Comparison of ENCODE assay signal across 17 cellular contexts in the genomic region with DNA sequence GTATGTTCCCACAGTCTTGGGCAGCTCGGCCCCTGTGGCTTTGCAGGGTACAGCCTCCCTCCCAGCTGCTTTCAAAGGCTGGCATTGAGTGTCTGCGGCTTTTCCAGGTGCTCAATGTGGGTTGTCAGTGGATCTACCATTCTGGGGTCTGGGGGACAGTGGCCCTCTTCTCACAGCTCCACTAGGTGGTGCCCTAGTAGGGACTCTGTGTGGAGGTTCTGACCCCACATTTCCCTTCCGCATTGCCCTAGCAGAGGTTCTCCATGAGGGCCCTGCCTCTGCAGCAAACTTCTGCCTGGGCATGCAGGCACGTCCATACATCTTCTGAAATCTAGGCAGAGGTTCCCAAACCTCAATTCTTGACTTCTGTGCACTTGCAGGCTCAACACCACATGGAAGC. TPM values are rescaled to one million over a fixed set of nuclear protein-coding genes. Genes with fewer than 3 reads are reported as not detected.
"Had no signal": no experiment of that assay in that cellular context is flagged by ENCODE, and none has a peak within 500 bp of the region (broad histone marks: within the 10 kb centered on the region; RNA-seq: fewer than 3 reads in every experiment).

No MANE protein-coding gene starts in this region.

RNA-seq across cellular contexts. Expression of a gene that starts 40.9 kb away (rescaled TPM):
- total RNA-seq: esophagus mucosa, gastroesophageal sphincter, heart left ventricle, kidney, left lobe of liver, liver, lung, mononuclear cell, natural killer cell, omental fat pad, pancreas, posterior vena cava, pulmonary artery endothelial cell, spleen, testis, urinary bladder had no signal
- polyA plus RNA-seq: heart left ventricle, hepatocyte, liver, lung, pancreas, spleen, urinary bladder had no signal
